Comparison of ENCODE assay signal across 9 cellular contexts in the genomic region with DNA sequence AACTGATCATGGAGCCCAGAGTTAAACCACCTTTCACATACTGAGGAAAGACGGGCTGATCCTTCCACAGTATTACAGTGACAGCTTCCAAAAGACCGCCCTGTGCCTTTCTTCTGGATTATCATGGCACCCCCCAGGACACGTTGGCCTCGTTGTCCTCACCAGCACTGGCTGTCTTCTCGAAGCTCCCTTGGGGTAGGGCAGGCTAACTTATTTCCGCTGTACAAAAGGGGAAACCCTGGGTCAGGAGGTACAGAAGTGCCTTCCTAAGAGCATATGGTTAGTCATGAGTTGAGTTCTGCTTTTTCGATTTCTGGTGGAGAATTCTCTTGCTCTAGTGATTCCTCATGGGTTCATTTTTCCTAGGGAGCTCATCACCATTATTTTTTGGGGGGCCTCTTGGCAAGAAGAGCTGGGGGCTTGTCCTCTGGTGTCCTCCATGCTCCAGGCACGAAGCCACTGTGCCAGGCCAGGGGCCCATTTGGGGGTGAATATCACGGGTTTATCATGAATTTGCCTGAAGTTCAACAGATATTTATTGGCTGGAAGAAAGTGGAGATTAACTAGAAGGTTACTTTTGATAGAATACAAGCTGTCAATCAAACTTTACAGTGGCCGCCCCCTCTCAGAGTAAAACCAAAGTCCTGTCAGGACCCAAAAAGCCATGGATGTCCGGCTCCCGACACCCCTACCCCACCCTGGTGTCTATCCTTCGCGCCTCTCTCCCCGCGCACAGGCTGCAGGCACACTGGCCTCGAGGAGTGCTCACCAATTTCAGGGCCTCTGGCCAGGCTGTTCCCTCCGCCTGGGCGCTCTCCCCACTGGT. TPM values are rescaled to one million over a fixed set of nuclear protein-coding genes. Genes with fewer than 3 reads are reported as not detected.
DNase-seq lines count a peak whose midpoint lies in the region; ATAC-seq and TF ChIP-seq lines count a peak whose summit lies in the region.
"Had no signal": no experiment of that assay in that cellular context is flagged by ENCODE, and none has a peak within 500 bp of the region (broad histone marks: within the 10 kb centered on the region; RNA-seq: fewer than 3 reads in every experiment).

No MANE protein-coding gene starts in this region.

- H3K27ac Mint-ChIP-seq in CD8-positive, alpha-beta T cell: no peak overlapping the region
- H3K27ac Mint-ChIP-seq in effector memory CD8-positive, alpha-beta T cell: peak overlapping the region in 1 of 2 donors; percentile 46

- intact Hi-C loops in CD8-positive, alpha-beta T cell (cut with DNase I, micrococcal nuclease): no loop called here

- ATAC-seq in CD8-positive, alpha-beta T cell: peak; percentile 44
- ATAC-seq in GM19372 (IDR thresholded peaks at IDR 0.05; ENCODE audit: low read depth, unreplicated experiment) (peak; percentile 59), HG03442 (IDR thresholded peaks at IDR 0.05; ENCODE audit: unreplicated experiment) (peak; percentile 46)
- peak; percentile 68 for ATAC-seq in effector memory CD8-positive, alpha-beta T cell (replicated peaks)

- H3K36me3 Mint-ChIP-seq in CD8-positive, alpha-beta T cell: no peaks in the 10 kb centered on the region
- no peaks in the 10 kb centered on the region for H3K36me3 Mint-ChIP-seq in effector memory CD8-positive, alpha-beta T cell (ENCODE audit: insufficient read depth)

- H3K27me3 Mint-ChIP-seq in CD8-positive, alpha-beta T cell (ENCODE audit: low read depth): peaks cover 1% of the 10 kb centered on the region
- H3K27me3 Mint-ChIP-seq in effector memory CD8-positive, alpha-beta T cell: peaks cover 9 to 11% of the 10 kb centered on the region in 2 donors

- DNase-seq in CD8-positive, alpha-beta T cell: no peak
- DNase-seq in effector memory CD8-positive, alpha-beta T cell: no peak
- DNase-seq in NCI-H2227 (lab: John Stamatoyannopoulos, UW; ENCODE audit: unreplicated experiment) (no peak), kidney glomerular epithelial cell (lab: John Stamatoyannopoulos, UW) (no peak), foreskin melanocyte (no peak), HuH-7.5 (ENCODE audit: low spot score) (no peak)
- DNase-seq: central memory CD4-positive, alpha-beta T cell had no signal

- no peak overlapping the region for H3K27ac ChIP-seq in CD8-positive, alpha-beta T cell (ENCODE audit: low read depth, low read length)

- H3K4me1 ChIP-seq in CD8-positive, alpha-beta T cell (ENCODE audit: insufficient read depth, low read length): no peaks in the 10 kb centered on the region

- no peaks in the 10 kb centered on the region for H3K4me1 Mint-ChIP-seq in CD8-positive, alpha-beta T cell (ENCODE audit: low read depth)
- peaks cover 0 to 3% of the 10 kb centered on the region in 2 donors for H3K4me1 Mint-ChIP-seq in effector memory CD8-positive, alpha-beta T cell (ENCODE audit: low read depth in 2 of 2)

- H3K9me3 Mint-ChIP-seq in CD8-positive, alpha-beta T cell: no peaks in the 10 kb centered on the region
- H3K9me3 Mint-ChIP-seq in effector memory CD8-positive, alpha-beta T cell: no peaks in the 10 kb centered on the region

- no peaks in the 10 kb centered on the region for H3K36me3 ChIP-seq in CD8-positive, alpha-beta T cell (ENCODE audit: insufficient read depth, low read length)

- no peak overlapping the region for H3K4me3 Mint-ChIP-seq in CD8-positive, alpha-beta T cell
- H3K4me3 Mint-ChIP-seq in effector memory CD8-positive, alpha-beta T cell: no peak overlapping the region

- POLR2A ChIA-PET in CD8-positive, alpha-beta T cell (lab: Charles Lee): no interaction called here

- CTCF ChIA-PET in CD8-positive, alpha-beta T cell (lab: Charles Lee): no interaction called here

- no peak overlapping the region for H3K4me3 ChIP-seq in CD8-positive, alpha-beta T cell (ENCODE audit: low read depth, low read length)

- no peaks in the 10 kb centered on the region for H3K9me3 ChIP-seq in CD8-positive, alpha-beta T cell (ENCODE audit: low read length)

- H3K27me3 ChIP-seq in CD8-positive, alpha-beta T cell (ENCODE audit: insufficient read depth, low read length): no peaks in the 10 kb centered on the region

- TF ChIP-seq CTCF in CD8-positive, alpha-beta T cell (IDR thresholded peaks at IDR 0.05): no peak

RNA-seq across cellular contexts. Expression of gene TRAF3, which starts 8.8 kb away (rescaled TPM):
- total RNA-seq in CD8-positive, alpha-beta T cell: 10 to 100 TPM; 40.4 to 43.2 TPM
